Comparison of ENCODE assay signal across 22 cellular contexts in genomic region chr6:150907385-150907784, GRCh38. TPM values are rescaled to one million over a fixed set of nuclear protein-coding genes. Genes with fewer than 3 reads are reported as not detected.
A peak's percentile ranks its signal among the peaks of the same experiment; 100 is the strongest.
DNase-seq lines count a peak whose midpoint lies in the region; ATAC-seq, FAIRE-seq and TF ChIP-seq lines count a peak whose summit lies in the region.
"Had no signal": no experiment of that assay in that cellular context is flagged by ENCODE, and none has a peak within 500 bp of the region (broad histone marks: within the 10 kb centered on the region; RNA-seq: fewer than 3 reads in every experiment).

No MANE protein-coding gene starts in this region.

- H3K27ac ChIP-seq in K562 (ENCODE audit: extremely low read depth, low read depth, low read length), result no peak overlapping the region
- no peak overlapping the region for H3K27ac ChIP-seq in foreskin keratinocyte
- H3K27ac ChIP-seq: A549, C4-2B, HL-60 had no signal

- peak; percentile 14 for DNase-seq in AG08396 (ENCODE audit: low spot score)
- DNase-seq in K562 (ENCODE audit: extremely low read depth in 1 of 4, low spot score in 3 of 4), result no peak
- DNase-seq in left ventricle myocardium superior, result no peak
- DNase-seq in pons (ENCODE audit: low spot score), result peak; percentile 58
- DNase-seq in hepatic stellate cell (ENCODE audit: low spot score), result no peak
- no peak for DNase-seq in activated effector memory CD4-positive, alpha-beta T cell treated with anti-CD3 and anti-CD28 coated beads, Interleukin-2, amount 50 U/mL, for 16 hours
- DNase-seq in foreskin keratinocyte, result no peak
- no peak for DNase-seq in Ammon's horn (ENCODE audit: low spot score)
- DNase-seq: DMS 273 treated with DMSO at 0.1 percent for 48 hours; GDM1; NCI-H187 treated with DMSO at 0.1 percent for 48 hours; NCI-H69; NK-92 treated with Interleukin-12 subunit alpha and Interleukin-12 subunit beta, amount 100 ng/mL, for 24 hours; OCI-M1 had no signal

- no peaks in the 10 kb centered on the region for H3K79me2 ChIP-seq in K562 (ENCODE audit: control insufficient read depth, insufficient read depth, low read length)

- no peak overlapping the region for H3K4me3 ChIP-seq in K562
- H3K4me3 ChIP-seq: A549, GM23338 had no signal

- no peak for FAIRE-seq in K562 (lab: Jason Lieb, UNC)
- FAIRE-seq: A549, GM12891, GM18507, HTR-8/SVneo had no signal

- BruUV-seq in K562 (replicated peaks; lab: Mats Ljungman, UMichigan), result TSS peak; percentile 14

- no peak overlapping the region for H2AFZ ChIP-seq in K562 (ENCODE audit: low read depth, low read length)
- H2AFZ ChIP-seq: GM23338 had no signal

- no peaks in the 10 kb centered on the region; a peak in 1 of 5 replicates for H3K4me1 ChIP-seq in K562 (replicated peaks in 1 of 2; ENCODE audit: control insufficient read depth in 2 of 2, insufficient read depth in 2 of 2, low read length in 2 of 2)
- H3K4me1 ChIP-seq in foreskin keratinocyte, result no peaks in the 10 kb centered on the region
- H3K4me1 ChIP-seq: A549 had no signal

- intact Hi-C loops in K562 (cut with micrococcal nuclease) (no loop called here), left ventricle myocardium superior (cut with micrococcal nuclease) (no loop called here)

- no peak for TF ChIP-seq CTCF in K562 (IDR thresholded peaks at IDR 0.05 in 2 of 3, conservative IDR thresholded peaks at IDR 0.05 in 1 of 3; ENCODE audit: insufficient read depth in 2 of 3, low read depth in 1 of 3, low read length in 3 of 3)
- no peak for TF ChIP-seq CTCF in foreskin keratinocyte (conservative IDR thresholded peaks at IDR 0.05)

- TF ChIP-seq EP300 in K562 (IDR thresholded peaks at IDR 0.05; ENCODE audit: low read length), result no peak

- no peak overlapping the region for H3K9ac ChIP-seq in K562 (ENCODE audit: insufficient read depth in 1 of 2, low read depth in 2 of 2, low read length in 2 of 2)

- CTCF ChIA-PET in K562 (lab: Yijun Ruan, JAX; ENCODE audit: low intra/inter-chr PET ratio), result no interaction called here

- H3K27me3 ChIP-seq in K562 (ENCODE audit: control insufficient read depth in 2 of 2, insufficient read depth in 2 of 2, low read length in 2 of 2), result no peaks in the 10 kb centered on the region
- no peaks in the 10 kb centered on the region for H3K27me3 ChIP-seq in foreskin keratinocyte

- in situ Hi-C loops in K562 (cut with MboI), result no loop called here

- no peaks in the 10 kb centered on the region for H3K9me1 ChIP-seq in K562 (ENCODE audit: control insufficient read depth, insufficient read depth, low read length)

- POLR2A ChIA-PET in K562 (lab: Yijun Ruan, JAX), result no interaction called here

- TF ChIP-seq RAD21 in K562 (CRISPR knock-in tag; conservative IDR thresholded peaks at IDR 0.05 in 1 of 2, IDR thresholded peaks at IDR 0.05 in 1 of 2), result no peak

- no peaks in the 10 kb centered on the region for H3K9me3 ChIP-seq in K562 (replicated peaks; ENCODE audit: control insufficient read depth, insufficient read depth, low read depth, low read length)
- H3K9me3 ChIP-seq: A549 had no signal

- no peak overlapping the region for H3K4me2 ChIP-seq in K562 (ENCODE audit: insufficient read depth, low read length)
- H3K4me2 ChIP-seq: A549, GM23338 had no signal

- H3K36me3 ChIP-seq in K562 (ENCODE audit: control insufficient read depth, insufficient read depth, low read length), result peaks cover 71% of the 10 kb centered on the region

- 88% methylated on average over 8 of the region's 8 CpGs for WGBS in K562 (ENCODE audit: insufficient coverage, low coverage, missing lambda C conversion rate)

- TF ChIP-seq POLR2A in K562 (conservative IDR thresholded peaks at IDR 0.05), result no peak

- no peaks in the 10 kb centered on the region for H4K20me1 ChIP-seq in K562 (replicated peaks; ENCODE audit: control insufficient read depth, insufficient read depth, low read length)

- ATAC-seq in K562, result no peak
- peak; percentile 50 for ATAC-seq in left ventricle myocardium superior
- no peak for ATAC-seq in foreskin keratinocyte
- ATAC-seq: GM23338, HCT116 had no signal

TF ChIP-seq in K562, 482 proteins besides CTCF, POLR2A, EP300 and RAD21:
- TF ChIP-seq SMARCB1 (IDR thresholded peaks at IDR 0.05; ENCODE audit: insufficient read length, low read depth) (no peak), GABPA (tag; conservative IDR thresholded peaks at IDR 0.05; ENCODE audit: low read depth) (no peak), KAT2B (IDR thresholded peaks at IDR 0.05; ENCODE audit: low read depth, low read length) (no peak), MTA2 (IDR thresholded peaks at IDR 0.05; ENCODE audit: low read depth) (no peak), CBX8 (IDR thresholded peaks at IDR 0.05; ENCODE audit: borderline replicate concordance, extremely low read depth, low read depth, low read length, poor library complexity, severe bottlenecking) (no peak), CHAMP1 (IDR thresholded peaks at IDR 0.05) (no peak), DEAF1 (CRISPR knock-in tag; IDR thresholded peaks at IDR 0.05) (no peak), PKNOX1 (IDR thresholded peaks at IDR 0.05) (no peak), GATAD2A (IDR thresholded peaks at IDR 0.05) (no peak), KLF6 (CRISPR knock-in tag; IDR thresholded peaks at IDR 0.05; ENCODE audit: borderline replicate concordance) (no peak), ARID2 (IDR thresholded peaks at IDR 0.05) (no peak), RNF2 (IDR thresholded peaks at IDR 0.05) (no peak), RBM14 (IDR thresholded peaks at IDR 0.05; ENCODE audit: borderline replicate concordance, insufficient read depth, low read depth, low read length) (no peak), ZNF217 (CRISPR knock-in tag; IDR thresholded peaks at IDR 0.05) (no peak), ZNF3 (CRISPR knock-in tag; IDR thresholded peaks at IDR 0.05) (no peak)

RNA-seq across cellular contexts. Expression of gene MTHFD1L, which starts 41.9 kb away (rescaled TPM):
- total RNA-seq in K562 (2011; cell fraction: chromatin; rRNA removed; ENCODE audit: low replicate concordance), result 162 and 229 TPM in 2 replicates
- total RNA-seq in K562 (2011; cell fraction: nucleolus; rRNA removed), result 68.4 and 78.3 TPM in 2 replicates
- total RNA-seq in K562 (2011; cell fraction: nucleoplasm; rRNA removed), result 96.0 and 99.6 TPM in 2 replicates
- total RNA-seq in K562 (2014; rRNA removed) (36.0 and 36.9 TPM in 2 replicates), K562 (2014; rRNA removed; fragmentation: Illumina TruSeq; extraction: Trizol) (63.0 and 85.9 TPM in 2 replicates), K562 (2015; rRNA removed; fragmentation: Illumina TruSeq; extraction: Trizol) (22.9 and 24.0 TPM in 2 replicates), K562 (2021) (118 and 128 TPM in 2 replicates), left ventricle myocardium superior (2.4 TPM), foreskin keratinocyte (44.5 and 45.7 TPM in 2 replicates)
- polyA plus RNA-seq in K562 (2011; rRNA removed) (77.7 and 80.6 TPM in 2 replicates), K562 (2014; fragmentation: Illumina TruSeq; extraction: Trizol) (65.5 and 68.2 TPM in 2 replicates), K562 (2014; fragmentation: Nextera tagmentation; extraction: Ambion mirVana) (10 to 100 TPM; 20.9 to 27.7 TPM), K562 (2014; rRNA removed) (61.0 and 61.8 TPM in 2 replicates), foreskin keratinocyte (33.8 and 36.4 TPM in 2 replicates)
- 23.3 and 44.4 TPM in 2 replicates for polyA plus RNA-seq in K562 (2011; cell fraction: cytosol; rRNA removed)
- 34.2 and 46.5 TPM in 2 replicates for polyA plus RNA-seq in K562 (2011; cell fraction: nucleus; rRNA removed)
- 47.8 and 100 TPM in 2 replicates for polyA plus RNA-seq in K562 (2012)
- polyA minus RNA-seq in K562 (2011; rRNA and poly(A)+ RNA removed), result 78.9 and 99.3 TPM in 2 replicates
- 48.1 and 48.5 TPM in 2 replicates for polyA minus RNA-seq in K562 (2011; cell fraction: cytosol; rRNA and poly(A)+ RNA removed)
- polyA minus RNA-seq in K562 (2011; cell fraction: nucleus; rRNA and poly(A)+ RNA removed), result 38.1 and 74.5 TPM in 2 replicates

Comparison
In these comparisons a context has a peak if more than half of its experiments do, and no peak if none do; other contexts are left out.
1. DNase-seq: peak in AG08396 (single experiment) and pons (single experiment); none in K562 (0 of 4), left ventricle myocardium superior (single experiment), hepatic stellate cell (single experiment), activated effector memory CD4-positive, alpha-beta T cell treated with anti-CD3 and anti-CD28 coated beads, Interleukin-2, amount 50 U/mL, for 16 hours (single experiment), foreskin keratinocyte (0 of 2) and Ammon's horn (single experiment).